Comparison of ENCODE assay signal across 23 cellular contexts in genomic region chr18:79736846-79737245, GRCh38.
"Had no signal": no experiment of that assay in that cellular context is flagged by ENCODE, and none has a peak within 500 bp of the region (broad histone marks: within the 10 kb centered on the region; RNA-seq: fewer than 3 reads in every experiment).

No MANE protein-coding gene starts in this region.

- H3K27me3 Mint-ChIP-seq: activated CD4-positive, alpha-beta T cell treated with anti-CD3 and anti-CD28 coated beads, Interleukin-2, amount 10 ng/mL, durations not matched to agents 7 days and 5 days; naive B cell had no signal

- H3K27me3 ChIP-seq: ascending aorta, brain microvascular endothelial cell, dorsolateral prefrontal cortex, gastroesophageal sphincter, neutrophil, ovary, right atrium auricular region, stomach, suprapubic skin, tibial nerve, uterus had no signal

- H3K27ac Mint-ChIP-seq: activated CD4-positive, alpha-beta T cell treated with anti-CD3 and anti-CD28 coated beads, Interleukin-2, amount 10 ng/mL, durations not matched to agents 7 days and 5 days; activated CD8-positive, alpha-beta T cell treated with anti-CD3 and anti-CD28 coated beads, Interleukin-2, amount 10 ng/mL, durations not matched to agents 7 days and 5 days; activated T-helper 1 cell treated with anti-CD3 and anti-CD28 coated beads, Interleukin-12 subunit alpha, Interleukin-12 subunit beta, Interleukin-2, Interleukin-4 antibody, amounts not matched to agents 30 ng/mL and 10 ng/mL and 1 ng/mL, durations not matched to agents 14 hours and 24 hours and 36 hours; stimulated activated effector memory CD8-positive, alpha-beta T cell treated with anti-CD3 and anti-CD28 coated beads, Interleukin-12 subunit alpha, Interleukin-12 subunit beta, amount 100 ng/mL, for 72 hours had no signal

- H3K4me1 Mint-ChIP-seq: activated CD4-positive, alpha-beta T cell treated with anti-CD3 and anti-CD28 coated beads, Interleukin-2, amount 10 ng/mL, durations not matched to agents 7 days and 5 days had no signal

- DNase-seq: activated CD4-positive, alpha-beta T cell treated with anti-CD3 and anti-CD28 coated beads, Interleukin-2, amount 10 ng/mL, durations not matched to agents 7 days and 5 days; activated CD4-positive, CD25-positive, alpha-beta regulatory T cell treated with anti-CD3 and anti-CD28 coated beads, Interleukin-2, amount 50 U/mL, for 72 hours; activated CD8-positive, alpha-beta T cell treated with anti-CD3 and anti-CD28 coated beads, Interleukin-2, amount 10 ng/mL, durations not matched to agents 7 days and 5 days; brain microvascular endothelial cell; central memory CD4-positive, alpha-beta T cell; hypothalamus; mesendoderm; naive B cell; psoas muscle; stimulated activated CD4-positive, alpha-beta T cell treated with anti-CD3 and anti-CD28 coated beads, Interleukin-2, amount 100 ng/mL, for 24 hours; stomach; uterus had no signal

- H3K4me3 Mint-ChIP-seq: activated CD4-positive, alpha-beta T cell treated with anti-CD3 and anti-CD28 coated beads, Interleukin-2, amount 10 ng/mL, durations not matched to agents 7 days and 5 days; activated CD8-positive, alpha-beta T cell treated with anti-CD3 and anti-CD28 coated beads, Interleukin-2, amount 10 ng/mL, durations not matched to agents 7 days and 5 days; activated T-helper 1 cell treated with anti-CD3 and anti-CD28 coated beads, Interleukin-12 subunit alpha, Interleukin-12 subunit beta, Interleukin-2, Interleukin-4 antibody, amounts not matched to agents 30 ng/mL and 10 ng/mL and 1 ng/mL, durations not matched to agents 14 hours and 24 hours and 36 hours; naive B cell; stimulated activated effector memory CD8-positive, alpha-beta T cell treated with anti-CD3 and anti-CD28 coated beads, Interleukin-12 subunit alpha, Interleukin-12 subunit beta, amount 100 ng/mL, for 72 hours had no signal

- H3K4me3 ChIP-seq: ascending aorta, dorsolateral prefrontal cortex, gastroesophageal sphincter, ovary, psoas muscle, right atrium auricular region, stomach, suprapubic skin, tibial nerve, uterus had no signal

- H3K9me3 Mint-ChIP-seq: stimulated activated effector memory CD8-positive, alpha-beta T cell treated with anti-CD3 and anti-CD28 coated beads, Interleukin-12 subunit alpha, Interleukin-12 subunit beta, amount 100 ng/mL, for 72 hours had no signal

- ATAC-seq: activated CD8-positive, alpha-beta T cell treated with anti-CD3 and anti-CD28 coated beads, Interleukin-2, amount 10 ng/mL, durations not matched to agents 7 days and 5 days; activated naive CD4-positive, alpha-beta T cell treated with anti-CD3 and anti-CD28 coated beads, Interleukin-2, amount 50 U/mL, for 72 hours; gastroesophageal sphincter; stimulated activated effector memory CD8-positive, alpha-beta T cell treated with anti-CD3 and anti-CD28 coated beads, Interleukin-12 subunit alpha, Interleukin-12 subunit beta, amount 100 ng/mL, for 72 hours had no signal

- H3K9me3 ChIP-seq: ovary, uterus had no signal

- H3K36me3 ChIP-seq: ovary, uterus had no signal

- H3K4me1 ChIP-seq: ascending aorta, gastroesophageal sphincter, psoas muscle, right atrium auricular region, stomach, suprapubic skin, uterus had no signal

- H3K27ac ChIP-seq: ascending aorta, brain microvascular endothelial cell, gastroesophageal sphincter, neutrophil, ovary, psoas muscle, right atrium auricular region, stomach, suprapubic skin, tibial nerve, uterus had no signal
